ENCODE assay signal across 1 cellular context in genomic region chr20:17874271-17875105, GRCh38.
TF ChIP-seq lines count a peak whose summit lies in the region.

No MANE protein-coding gene starts in this region.

TF ChIP-seq in SK-N-SH treated with all-trans-retinoic acid at 6 μM for 48 hours, 23 proteins besides CTCF, POLR2A, EP300 and RAD21 (continued from another document):
- TF ChIP-seq TSHZ2 (CRISPR knock-in tag; IDR thresholded peaks at IDR 0.05): no peak
